8 cellular contexts compared by ENCODE assay signal in the genomic region with DNA sequence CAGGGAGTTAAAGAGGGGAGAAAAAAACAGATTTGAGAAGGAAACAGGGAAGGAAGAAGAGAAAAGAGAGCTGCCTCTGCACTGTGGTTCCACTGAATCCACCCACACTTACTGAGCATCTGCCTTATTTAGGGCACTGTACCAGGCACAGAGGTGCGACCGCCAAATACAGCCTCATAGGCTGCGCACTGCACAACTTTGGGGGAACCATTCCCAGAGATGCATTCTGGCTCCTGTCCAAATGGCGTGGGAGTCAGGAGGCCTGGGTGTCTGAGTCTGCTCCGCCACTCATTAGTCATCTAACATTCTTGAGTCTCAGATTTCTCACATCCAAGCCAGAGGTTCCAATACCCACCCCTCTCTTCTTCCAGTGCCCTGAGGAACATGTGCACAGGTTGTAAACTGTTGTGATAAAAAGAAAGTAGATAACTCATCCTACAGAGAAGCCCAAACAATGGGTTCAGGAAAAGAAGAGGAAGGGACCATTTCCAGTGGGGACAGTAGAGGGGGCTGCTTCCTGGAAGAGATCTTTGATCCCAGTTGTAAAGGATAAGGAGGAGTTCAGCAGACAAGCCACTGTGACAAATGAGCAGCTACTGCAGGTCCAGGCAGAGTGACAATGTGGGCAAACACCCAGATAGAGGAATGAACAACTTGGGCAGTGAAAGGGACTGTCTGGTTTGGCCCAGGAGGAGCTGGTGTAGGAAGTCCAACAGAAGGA.
DNase-seq lines count a peak whose midpoint lies in the region; ATAC-seq and TF ChIP-seq lines count a peak whose summit lies in the region.

No MANE protein-coding gene starts in this region.

- no peak overlapping the region for H3K4me3 ChIP-seq in epithelial cell of esophagus (ENCODE audit: low read length)

- peak; percentile 87 for DNase-seq in HCEC 1CT
- DNase-seq in RWPE1 (ENCODE audit: low spot score) = peak; percentile 98
- DNase-seq in epithelial cell of esophagus (ENCODE audit: low read depth) = peak; percentile 93
- peak; percentile 70 for DNase-seq in stimulated activated CD4-positive, alpha-beta T cell treated with anti-CD3 and anti-CD28 coated beads, Interleukin-1b, Interleukin-23, amount 100 ng/mL, for 48 hours
- DNase-seq in OCI-M2 (lab: John Stamatoyannopoulos, UW; ENCODE audit: unreplicated experiment) = no peak

- POLR2A ChIA-PET in RWPE1 (lab: Yijun Ruan, JAX; ENCODE audit: low non-redundant PET) = no interaction called here

- CTCF ChIA-PET in RWPE1 (lab: Yijun Ruan, JAX) = interaction anchor here (0.7 kb wide), 1 partner anchor 17 kb away, joined by 3 read pairs; no protein-coding TSS in a partner anchor

- ATAC-seq in HG02798 (IDR thresholded peaks at IDR 0.05; ENCODE audit: poor library complexity, unreplicated experiment) (no peak), HG03342 (IDR thresholded peaks at IDR 0.05; ENCODE audit: unreplicated experiment) (no peak), HG02571 (IDR thresholded peaks at IDR 0.05; ENCODE audit: unreplicated experiment) (no peak)

- TF ChIP-seq CTCF in RWPE1 (conservative IDR thresholded peaks at IDR 0.05; ENCODE audit: low read depth) (no peak; the same call in 1 of the 2 replicates), epithelial cell of esophagus (IDR thresholded peaks at IDR 0.05; ENCODE audit: insufficient read depth, low read depth, low read length, missing control alignments) (no peak)

- H3K27ac ChIP-seq in RWPE1 = peak overlapping the region; percentile 75
